In genomic region chr9:121324316-121324715, GRCh38 we compare ENCODE assay signal across 14 cellular contexts. TPM values are rescaled to one million over a fixed set of nuclear protein-coding genes. Genes with fewer than 3 reads are reported as not detected.
DNase-seq lines count a peak whose midpoint lies in the region; ATAC-seq and TF ChIP-seq lines count a peak whose summit lies in the region.
"Had no signal": no experiment of that assay in that cellular context is flagged by ENCODE, and none has a peak within 500 bp of the region (broad histone marks: within the 10 kb centered on the region; RNA-seq: fewer than 3 reads in every experiment).

No MANE protein-coding gene starts in this region.

- H3K9me3 Mint-ChIP-seq in activated naive CD4-positive, alpha-beta T cell treated with anti-CD3 and anti-CD28 coated beads, Interleukin-2, amount 10 ng/mL, durations not matched to agents 7 days and 5 days, result no peaks in the 10 kb centered on the region
- H3K9me3 Mint-ChIP-seq: activated T-helper 2 cell treated with anti-CD3 and anti-CD28 coated beads, Interferon-gamma antibody, Interleukin-2, Interleukin-4, amounts not matched to agents 10 μg/mL and 5 μg/mL and 100 μg/mL, durations not matched to agents 14 hours and 24 hours and 36 hours; nephron had no signal

- H3K36me3 Mint-ChIP-seq in activated naive CD4-positive, alpha-beta T cell treated with anti-CD3 and anti-CD28 coated beads, Interleukin-2, amount 10 ng/mL, durations not matched to agents 7 days and 5 days, result peaks cover 3% of the 10 kb centered on the region

- no peaks in the 10 kb centered on the region for H3K27me3 Mint-ChIP-seq in activated naive CD4-positive, alpha-beta T cell treated with anti-CD3 and anti-CD28 coated beads, Interleukin-2, amount 10 ng/mL, durations not matched to agents 7 days and 5 days

- intact Hi-C loops in heart left ventricle (cut with DNase I) (no loop called here), left cardiac atrium (cut with DNase I) (loop anchor here in 1 of 2 donors (5.0 kb wide), 1 partner anchor 37 kb away; no protein-coding TSS in a partner anchor), prostate gland (cut with DNase I) (loop anchor here (2.0 to 5.0 kb wide), 3 partner anchors 37 to 73 kb away; partner anchors contain the start of gene STOM)

- H3K36me3 ChIP-seq in heart left ventricle (peaks cover 0 to 99% (median 94%) of the 10 kb centered on the region in 9 donors), prostate gland (peaks cover 10 to 17% of the 10 kb centered on the region in 2 donors)

- peaks cover 6 to 89% (median 67%) of the 10 kb centered on the region in 12 donors for H3K4me1 ChIP-seq in heart left ventricle
- H3K4me1 ChIP-seq in prostate gland (replicated peaks), result no peaks in the 10 kb centered on the region

- DNase-seq in heart left ventricle (peak in 2 of 5 donors; percentile 21 to 33), left cardiac atrium (no peak), prostate gland (ENCODE audit: low spot score) (no peak), ureter (ENCODE audit: low spot score) (peak; percentile 40), NCI-H146 (lab: John Stamatoyannopoulos, UW) (no peak)
- DNase-seq in activated naive CD4-positive, alpha-beta T cell treated with anti-CD3 and anti-CD28 coated beads, Interleukin-2, amount 10 ng/mL, durations not matched to agents 7 days and 5 days, result no peak
- DNase-seq: effector CD8-positive, alpha-beta T cell; kidney glomerular epithelial cell; PC-9 had no signal

- H3K9me3 ChIP-seq in heart left ventricle, result no peaks in the 10 kb centered on the region
- H3K9me3 ChIP-seq in prostate gland, result no peaks in the 10 kb centered on the region

- H3K27me3 ChIP-seq in heart left ventricle, result no peaks in the 10 kb centered on the region
- H3K27me3 ChIP-seq in prostate gland (replicated peaks; ENCODE audit: insufficient read depth), result no peaks in the 10 kb centered on the region

- no peak for TF ChIP-seq CTCF in heart left ventricle (IDR thresholded peaks at IDR 0.05)
- TF ChIP-seq CTCF in prostate gland (IDR thresholded peaks at IDR 0.05), result no peak

- TF ChIP-seq POLR2A in heart left ventricle (IDR thresholded peaks at IDR 0.05), result no peak
- no peak for TF ChIP-seq POLR2A in prostate gland (IDR thresholded peaks at IDR 0.05)

- H3K27ac ChIP-seq in heart left ventricle (peak overlapping the region; percentile 39 to 98 (median 93)), angular gyrus (ENCODE audit: low read depth, low read length) (peak overlapping the region; percentile 46), prostate gland (peak overlapping the region; percentile 87 to 94)
- H3K27ac ChIP-seq: PC-9 had no signal

- H3K4me3 Mint-ChIP-seq in activated naive CD4-positive, alpha-beta T cell treated with anti-CD3 and anti-CD28 coated beads, Interleukin-2, amount 10 ng/mL, durations not matched to agents 7 days and 5 days, result no peak overlapping the region
- H3K4me3 Mint-ChIP-seq: nephron had no signal

- no peak overlapping the region for H3K4me3 ChIP-seq in heart left ventricle
- H3K4me3 ChIP-seq in prostate gland, result no peak overlapping the region
- H3K4me3 ChIP-seq: PC-9, smooth muscle cell had no signal

- ATAC-seq in heart left ventricle (no peak), left cardiac atrium (no peak), esophagus mucosa (no peak)

- CTCF ChIA-PET in activated naive CD4-positive, alpha-beta T cell treated with anti-CD3 and anti-CD28 coated beads, Interleukin-2, amount 10 ng/mL, durations not matched to agents 7 days and 5 days (lab: Charles Lee), result no interaction called here

- H3K4me1 Mint-ChIP-seq in activated naive CD4-positive, alpha-beta T cell treated with anti-CD3 and anti-CD28 coated beads, Interleukin-2, amount 10 ng/mL, durations not matched to agents 7 days and 5 days, result peaks cover 28% of the 10 kb centered on the region
- H3K4me1 Mint-ChIP-seq: nephron had no signal

- WGBS in heart left ventricle, 4 donors, result 80 to 93% (median 85%) methylated on average over 5 of the region's 5 CpGs
- WGBS in prostate gland, result 87% methylated on average over 5 of the region's 5 CpGs

- H3K27ac Mint-ChIP-seq in activated naive CD4-positive, alpha-beta T cell treated with anti-CD3 and anti-CD28 coated beads, Interleukin-2, amount 10 ng/mL, durations not matched to agents 7 days and 5 days, result no peak overlapping the region
- H3K27ac Mint-ChIP-seq: activated T-helper 2 cell treated with anti-CD3 and anti-CD28 coated beads, Interferon-gamma antibody, Interleukin-2, Interleukin-4, amounts not matched to agents 10 μg/mL and 5 μg/mL and 100 μg/mL, durations not matched to agents 14 hours and 24 hours and 36 hours; nephron had no signal

RNA-seq across cellular contexts. Expression of gene STOM, which starts 45.7 kb away (rescaled TPM):
- total RNA-seq in heart left ventricle, result 100 to 1,000 TPM; 125 to 239 (median 154) TPM
- polyA plus RNA-seq in heart left ventricle, result 100 to 1,000 TPM; 129 to 148 TPM
- total RNA-seq in left cardiac atrium, result 100 to 1,000 TPM; 194 to 326 TPM
- total RNA-seq in prostate gland, result 10 to 100 TPM; 64.3 to 85.1 TPM
- 191 TPM for total RNA-seq in ureter
- 65.5 TPM for total RNA-seq in esophagus mucosa

RNA-seq across cellular contexts. Expression of gene GSN, which starts 56.4 kb away (rescaled TPM):
- 1,000 to 10,000 TPM in 2 of 9 donors, 100 to 1,000 TPM in 7; 422 to 2,088 (median 703) TPM for total RNA-seq in heart left ventricle
- 100 to 1,000 TPM; 379 to 481 TPM for polyA plus RNA-seq in heart left ventricle
- 1,000 to 10,000 TPM in 1 of 2 donors, 100 to 1,000 TPM in 1; 881 to 1,287 TPM for total RNA-seq in left cardiac atrium
- 100 to 1,000 TPM; 390 to 690 TPM for total RNA-seq in prostate gland
- total RNA-seq in ureter, result 510 TPM
- total RNA-seq in esophagus mucosa, result 270 TPM
